In genomic region chr6:111259089-111259831, GRCh38 we compare ENCODE assay signal across 8 cellular contexts.
DNase-seq lines count a peak whose midpoint lies in the region; ATAC-seq and TF ChIP-seq lines count a peak whose summit lies in the region.

No MANE protein-coding gene starts in this region.

- H3K79me2 ChIP-seq in DND-41 (ENCODE audit: insufficient read depth, low read length): peaks cover 31% of the 10 kb centered on the region

- H3K9ac ChIP-seq in DND-41 (ENCODE audit: low read depth, low read length): peak overlapping the region; percentile 66

- peaks cover 0 to 3% of the 10 kb centered on the region in 2 donors for H3K36me3 Mint-ChIP-seq in activated T-cell treated with anti-CD3 and anti-CD28 coated beads, Interleukin-2, amount 50 U/mL, for 72 hours (ENCODE audit: insufficient read depth in 2 of 2)
- H3K36me3 Mint-ChIP-seq in naive B cell: peaks cover 0 to 6% of the 10 kb centered on the region in 2 donors
- H3K36me3 Mint-ChIP-seq in stimulated activated memory B cell treated with anti-CD40 and anti-IgM and Interleukin-4, amounts not matched to agents 10 μg/mL and 1 μg/mL and 100 μg/mL, for 72 hours: no peaks in the 10 kb centered on the region

- H3K9me3 Mint-ChIP-seq in activated T-cell treated with anti-CD3 and anti-CD28 coated beads, Interleukin-2, amount 50 U/mL, for 72 hours: no peaks in the 10 kb centered on the region
- H3K9me3 Mint-ChIP-seq in naive B cell: no peaks in the 10 kb centered on the region
- no peaks in the 10 kb centered on the region for H3K9me3 Mint-ChIP-seq in stimulated activated memory B cell treated with anti-CD40 and anti-IgM and Interleukin-4, amounts not matched to agents 10 μg/mL and 1 μg/mL and 100 μg/mL, for 72 hours

- peak overlapping the region; percentile 69 to 84; a peak in 3 of 4 replicates for H3K4me3 ChIP-seq in DND-41 (ENCODE audit: low read depth in 1 of 2, low read length in 2 of 2)

- peaks cover 8% of the 10 kb centered on the region for H3K36me3 ChIP-seq in DND-41 (ENCODE audit: insufficient read depth, low read length)

- H3K27ac Mint-ChIP-seq in activated T-cell treated with anti-CD3 and anti-CD28 coated beads, Interleukin-2, amount 50 U/mL, for 72 hours: peak overlapping the region; percentile 87
- H3K27ac Mint-ChIP-seq in naive B cell: peak overlapping the region; percentile 84 to 97 (median 94)
- peak overlapping the region; percentile 65 for H3K27ac Mint-ChIP-seq in stimulated activated memory B cell treated with anti-CD40 and anti-IgM and Interleukin-4, amounts not matched to agents 10 μg/mL and 1 μg/mL and 100 μg/mL, for 72 hours

- H3K4me2 ChIP-seq in DND-41 (ENCODE audit: insufficient read depth, low read length): peak overlapping the region; percentile 70

- H3K4me1 ChIP-seq in DND-41 (ENCODE audit: insufficient read depth, low read length): peaks cover 31% of the 10 kb centered on the region

- H3K9me3 ChIP-seq in DND-41 (ENCODE audit: insufficient read depth, low read length, severe bottlenecking): no peaks in the 10 kb centered on the region

- DNase-seq in DND-41 (peak; percentile 99), KG1 (lab: John Stamatoyannopoulos, UW) (peak; percentile 96), fibroblast of gingiva (ENCODE audit: low read depth) (peak; percentile 99), naive B cell (peak; percentile 99)
- DNase-seq in activated T-cell treated with anti-CD3 and anti-CD28 coated beads, Interleukin-2, amount 50 U/mL, for 72 hours: peak; percentile 98 to 99

- H3K4me1 Mint-ChIP-seq in activated T-cell treated with anti-CD3 and anti-CD28 coated beads, Interleukin-2, amount 50 U/mL, for 72 hours (ENCODE audit: low read depth): peaks cover 34% of the 10 kb centered on the region
- peaks cover 8 to 35% (median 23%) of the 10 kb centered on the region in 3 donors for H3K4me1 Mint-ChIP-seq in naive B cell
- peaks cover 33% of the 10 kb centered on the region for H3K4me1 Mint-ChIP-seq in stimulated activated memory B cell treated with anti-CD40 and anti-IgM and Interleukin-4, amounts not matched to agents 10 μg/mL and 1 μg/mL and 100 μg/mL, for 72 hours

- H3K27me3 Mint-ChIP-seq in activated T-cell treated with anti-CD3 and anti-CD28 coated beads, Interleukin-2, amount 50 U/mL, for 72 hours (ENCODE audit: low read depth): no peaks in the 10 kb centered on the region
- peaks cover 0 to 2% (median under 1%) of the 10 kb centered on the region in 3 donors for H3K27me3 Mint-ChIP-seq in naive B cell
- H3K27me3 Mint-ChIP-seq in stimulated activated memory B cell treated with anti-CD40 and anti-IgM and Interleukin-4, amounts not matched to agents 10 μg/mL and 1 μg/mL and 100 μg/mL, for 72 hours: peaks cover 10% of the 10 kb centered on the region

- H3K27ac ChIP-seq in DND-41 (ENCODE audit: low read length): peak overlapping the region; percentile 63

- peak overlapping the region; percentile 78 for H2AFZ ChIP-seq in DND-41 (ENCODE audit: low read depth, low read length)

- ATAC-seq in DND-41 (ENCODE audit: insufficient read depth, low read depth): peak; percentile 97
- peak; percentile 98 for ATAC-seq in GM21723 (IDR thresholded peaks at IDR 0.05; ENCODE audit: unreplicated experiment)
- peak; percentile 98 to 99 for ATAC-seq in activated T-cell treated with anti-CD3 and anti-CD28 coated beads, Interleukin-2, amount 50 U/mL, for 72 hours (replicated peaks in 1 of 2)
- peak; percentile 93 to 94 for ATAC-seq in naive B cell (ENCODE audit: low read depth in 2 of 2)
- ATAC-seq in stimulated activated memory B cell treated with anti-CD40 and anti-IgM and Interleukin-4, amounts not matched to agents 10 μg/mL and 1 μg/mL and 100 μg/mL, for 72 hours: peak; percentile 99

- no peaks in the 10 kb centered on the region for H4K20me1 ChIP-seq in DND-41 (ENCODE audit: insufficient read depth, low read length)

- peak overlapping the region; percentile 82 to 88 for H3K4me3 Mint-ChIP-seq in activated T-cell treated with anti-CD3 and anti-CD28 coated beads, Interleukin-2, amount 50 U/mL, for 72 hours
- peak overlapping the region; percentile 76 to 94 (median 86) for H3K4me3 Mint-ChIP-seq in naive B cell
- H3K4me3 Mint-ChIP-seq in stimulated activated memory B cell treated with anti-CD40 and anti-IgM and Interleukin-4, amounts not matched to agents 10 μg/mL and 1 μg/mL and 100 μg/mL, for 72 hours: peak overlapping the region; percentile 60

- H3K27me3 ChIP-seq in DND-41 (ENCODE audit: insufficient read depth, low read length, poor library complexity): no peaks in the 10 kb centered on the region

- peak; percentile 98 for TF ChIP-seq CTCF in DND-41 (IDR thresholded peaks at IDR 0.05; ENCODE audit: borderline replicate concordance, extremely low read depth, low read length, poor library complexity, severe bottlenecking)

TF ChIP-seq in PFSK-1, 5 proteins besides CTCF, POLR2A, EP300 and RAD21:
- TF ChIP-seq FOXP2 (optimal IDR thresholded peaks at IDR 0.05; ENCODE audit: borderline replicate concordance, extremely low read depth, extremely low read length, insufficient read depth) (peak; percentile 85), TAF1 (IDR thresholded peaks at IDR 0.05; ENCODE audit: borderline replicate concordance, insufficient read depth, low read length) (peak; percentile 93), POLR2AphosphoS5 (IDR thresholded peaks at IDR 0.05; ENCODE audit: low read depth, low read length) (peak; percentile 94), SIN3A (IDR thresholded peaks at IDR 0.05; ENCODE audit: borderline replicate concordance, insufficient read depth, low read length) (peak; percentile 93; the same call in 1 of the 2 replicates)
- TF ChIP-seq, protein P1, sequence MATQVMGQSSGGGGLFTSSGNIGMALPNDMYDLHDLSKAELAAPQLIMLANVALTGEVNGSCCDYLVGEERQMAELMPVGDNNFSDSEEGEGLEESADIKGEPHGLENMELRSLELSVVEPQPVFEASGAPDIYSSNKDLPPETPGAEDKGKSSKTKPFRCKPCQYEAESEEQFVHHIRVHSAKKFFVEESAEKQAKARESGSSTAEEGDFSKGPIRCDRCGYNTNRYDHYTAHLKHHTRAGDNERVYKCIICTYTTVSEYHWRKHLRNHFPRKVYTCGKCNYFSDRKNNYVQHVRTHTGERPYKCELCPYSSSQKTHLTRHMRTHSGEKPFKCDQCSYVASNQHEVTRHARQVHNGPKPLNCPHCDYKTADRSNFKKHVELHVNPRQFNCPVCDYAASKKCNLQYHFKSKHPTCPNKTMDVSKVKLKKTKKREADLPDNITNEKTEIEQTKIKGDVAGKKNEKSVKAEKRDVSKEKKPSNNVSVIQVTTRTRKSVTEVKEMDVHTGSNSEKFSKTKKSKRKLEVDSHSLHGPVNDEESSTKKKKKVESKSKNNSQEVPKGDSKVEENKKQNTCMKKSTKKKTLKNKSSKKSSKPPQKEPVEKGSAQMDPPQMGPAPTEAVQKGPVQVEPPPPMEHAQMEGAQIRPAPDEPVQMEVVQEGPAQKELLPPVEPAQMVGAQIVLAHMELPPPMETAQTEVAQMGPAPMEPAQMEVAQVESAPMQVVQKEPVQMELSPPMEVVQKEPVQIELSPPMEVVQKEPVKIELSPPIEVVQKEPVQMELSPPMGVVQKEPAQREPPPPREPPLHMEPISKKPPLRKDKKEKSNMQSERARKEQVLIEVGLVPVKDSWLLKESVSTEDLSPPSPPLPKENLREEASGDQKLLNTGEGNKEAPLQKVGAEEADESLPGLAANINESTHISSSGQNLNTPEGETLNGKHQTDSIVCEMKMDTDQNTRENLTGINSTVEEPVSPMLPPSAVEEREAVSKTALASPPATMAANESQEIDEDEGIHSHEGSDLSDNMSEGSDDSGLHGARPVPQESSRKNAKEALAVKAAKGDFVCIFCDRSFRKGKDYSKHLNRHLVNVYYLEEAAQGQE (IDR thresholded peaks at IDR 0.05; ENCODE audit: insufficient read depth in 1 of 2, low read depth in 2 of 2, low read length in 2 of 2): peak in 1 of 2 experiments; percentile 58; a peak in 2 of 4 replicates

Comparison
In these comparisons a context has a peak if more than half of its experiments do, and no peak if none do; other contexts are left out.
1. Peak in every context shown above with its lines: DNase-seq, ATAC-seq, H3K4me3 ChIP-seq and H3K27ac ChIP-seq.